13 cellular contexts compared by ENCODE assay signal in the genomic region with DNA sequence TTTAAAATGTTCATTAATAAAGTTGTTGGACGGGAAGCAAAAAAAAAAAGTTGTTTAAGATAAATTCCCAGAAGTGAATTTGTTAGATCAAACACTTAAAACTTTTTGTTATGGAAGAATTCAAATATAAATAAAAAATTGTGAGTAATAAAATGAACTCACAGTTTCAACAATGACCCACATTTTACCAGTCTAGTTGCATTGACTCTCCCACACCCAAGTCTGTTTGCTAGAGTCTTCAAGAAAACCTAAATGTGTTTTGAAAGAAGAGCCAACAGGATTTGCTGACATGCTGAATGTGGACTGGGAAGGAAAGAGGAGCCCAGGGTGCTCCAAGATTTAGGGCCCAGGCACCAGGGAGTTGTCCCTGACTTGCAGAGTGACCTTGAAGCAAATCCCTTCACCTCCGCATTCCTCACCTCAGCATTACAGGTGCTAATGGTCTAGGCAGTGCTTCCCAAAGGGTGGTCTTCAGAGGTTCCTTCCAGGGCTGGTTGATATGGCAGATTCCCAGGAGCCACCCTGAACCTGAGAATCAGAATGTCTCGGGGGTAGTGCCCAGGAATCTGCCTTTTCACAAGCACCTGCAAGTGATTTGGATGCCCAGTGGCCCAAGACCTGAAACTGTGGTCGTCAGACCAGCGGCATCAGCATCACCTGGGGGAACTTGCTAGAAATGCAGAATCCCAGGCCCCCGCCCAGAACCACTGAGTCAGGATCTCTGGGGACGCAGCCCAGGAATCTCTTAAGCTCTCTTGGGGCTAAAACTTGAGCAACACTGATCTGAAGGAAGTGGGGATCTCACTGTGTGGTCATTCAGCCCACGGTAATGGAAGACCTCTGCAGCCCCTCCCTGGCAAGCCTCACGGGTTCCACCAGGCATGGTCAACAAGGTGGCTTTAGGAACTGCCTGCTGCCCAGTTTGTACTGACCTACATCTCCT.
"Had no signal": no experiment of that assay in that cellular context is flagged by ENCODE, and none has a peak within 500 bp of the region (broad histone marks: within the 10 kb centered on the region; RNA-seq: fewer than 3 reads in every experiment).

No MANE protein-coding gene starts in this region.

- FAIRE-seq: astrocyte had no signal

- H3K4me3 Mint-ChIP-seq: activated CD4-positive, alpha-beta T cell treated with anti-CD3 and anti-CD28 coated beads, Interleukin-2, amount 10 ng/mL, durations not matched to agents 7 days and 5 days; activated CD8-positive, alpha-beta memory T cell treated with anti-CD3 and anti-CD28 coated beads, Interleukin-2, amount 10 ng/mL, durations not matched to agents 7 days and 5 days; stimulated activated naive CD8-positive, alpha-beta T cell treated with anti-CD3 and anti-CD28 coated beads, Interleukin-15, Interleukin-2, amounts not matched to agents 100 ng/mL and 50 ng/mL, for 24 hours; T-cell had no signal

- H3K27ac Mint-ChIP-seq: activated CD8-positive, alpha-beta memory T cell treated with anti-CD3 and anti-CD28 coated beads, Interleukin-2, amount 10 ng/mL, durations not matched to agents 7 days and 5 days; T-cell had no signal

- H3K9me3 Mint-ChIP-seq: activated CD4-positive, alpha-beta T cell treated with anti-CD3 and anti-CD28 coated beads, Interleukin-2, amount 10 ng/mL, durations not matched to agents 7 days and 5 days; stimulated activated naive CD8-positive, alpha-beta T cell treated with anti-CD3 and anti-CD28 coated beads, Interleukin-15, Interleukin-2, amounts not matched to agents 100 ng/mL and 50 ng/mL, for 24 hours; T-cell had no signal

- H3K4me3 ChIP-seq: gastrocnemius medialis, heart right ventricle had no signal

- H3K9me3 ChIP-seq: gastrocnemius medialis, heart right ventricle had no signal

- H3K4me1 ChIP-seq: gastrocnemius medialis had no signal

- H3K27ac ChIP-seq: gastrocnemius medialis, heart right ventricle had no signal

- ATAC-seq: activated CD8-positive, alpha-beta memory T cell treated with anti-CD3 and anti-CD28 coated beads, Interleukin-2, amount 10 ng/mL, durations not matched to agents 7 days and 5 days; gastrocnemius medialis; heart right ventricle; T-cell had no signal

- H3K27me3 Mint-ChIP-seq: activated CD4-positive, alpha-beta T cell treated with anti-CD3 and anti-CD28 coated beads, Interleukin-2, amount 10 ng/mL, durations not matched to agents 7 days and 5 days; activated CD8-positive, alpha-beta memory T cell treated with anti-CD3 and anti-CD28 coated beads, Interleukin-2, amount 10 ng/mL, durations not matched to agents 7 days and 5 days; stimulated activated naive CD8-positive, alpha-beta T cell treated with anti-CD3 and anti-CD28 coated beads, Interleukin-15, Interleukin-2, amounts not matched to agents 100 ng/mL and 50 ng/mL, for 24 hours; T-cell had no signal

- DNase-seq: activated CD4-positive, alpha-beta T cell treated with anti-CD3 and anti-CD28 coated beads, Interleukin-2, amount 10 ng/mL, durations not matched to agents 7 days and 5 days; activated CD8-positive, alpha-beta memory T cell treated with anti-CD3 and anti-CD28 coated beads, Interleukin-2, amount 10 ng/mL, durations not matched to agents 7 days and 5 days; activated gamma-delta T cell treated with Interleukin-2 at 50 U/mL for 16 hours; activated T-cell treated with anti-CD3 and anti-CD28 coated beads, Interleukin-2, amount 50 U/mL, for 48 hours; gastrocnemius medialis; heart right ventricle; islet precursor cell; stimulated activated CD4-positive, alpha-beta T cell treated with anti-CD3 and anti-CD28 coated beads, Interleukin-15, amount 100 ng/mL, for 24 hours; stimulated activated CD4-positive, alpha-beta T cell treated with anti-CD3 and anti-CD28 coated beads, Interleukin-4, amount 100 ng/mL, for 24 hours; T-cell; T1000 had no signal

- H3K27me3 ChIP-seq: gastrocnemius medialis, heart right ventricle had no signal
